In genomic region chr3:169573129-169573528, GRCh38 we compare ENCODE assay signal across 23 cellular contexts.
DNase-seq lines count a peak whose midpoint lies in the region; ATAC-seq, FAIRE-seq and TF ChIP-seq lines count a peak whose summit lies in the region.
"Had no signal": no experiment of that assay in that cellular context is flagged by ENCODE, and none has a peak within 500 bp of the region (broad histone marks: within the 10 kb centered on the region; RNA-seq: fewer than 3 reads in every experiment).

No MANE protein-coding gene starts in this region.

- WGBS in SK-N-SH (ENCODE audit: low lambda C conversion rate): 45% methylated on average over 8 of the region's 8 CpGs
- 76% methylated on average over 8 of the region's 8 CpGs for WGBS in smooth muscle cell (ENCODE audit: low lambda C conversion rate)

- H3K9me3 ChIP-seq in SK-N-SH: no peaks in the 10 kb centered on the region
- no peaks in the 10 kb centered on the region for H3K9me3 ChIP-seq in Panc1 (ENCODE audit: control insufficient read depth, insufficient read depth, low read depth, low read length)
- no peaks in the 10 kb centered on the region for H3K9me3 ChIP-seq in endothelial cell of umbilical vein (replicated peaks; ENCODE audit: control insufficient read depth, insufficient read depth, low read length)
- no peaks in the 10 kb centered on the region for H3K9me3 ChIP-seq in smooth muscle cell (replicated peaks; ENCODE audit: low read depth)
- no peaks in the 10 kb centered on the region for H3K9me3 ChIP-seq in vagina
- H3K9me3 ChIP-seq: ascending aorta, ovary, right lobe of liver, tibial nerve had no signal

- H3K4me2 ChIP-seq in SK-N-SH: no peak overlapping the region
- no peak overlapping the region for H3K4me2 ChIP-seq in endothelial cell of umbilical vein (ENCODE audit: insufficient read depth, low read length)
- no peak overlapping the region for H3K4me2 ChIP-seq in smooth muscle cell

- peak; percentile 65 for FAIRE-seq in endothelial cell of umbilical vein (lab: Jason Lieb, UNC)
- FAIRE-seq: TTC549 had no signal

- TF ChIP-seq CTCF in SK-N-SH (IDR thresholded peaks at IDR 0.05) (peak; percentile 39), Panc1 (IDR thresholded peaks at IDR 0.05) (peak; percentile 19; the same call in 1 of the 2 replicates), endothelial cell of umbilical vein (IDR thresholded peaks at IDR 0.05; ENCODE audit: extremely low read depth in 1 of 2, insufficient read depth in 1 of 2, low read depth in 1 of 2, low read length in 2 of 2) (no peak), smooth muscle cell (IDR thresholded peaks at IDR 0.05; ENCODE audit: borderline replicate concordance, insufficient read depth, poor library complexity, severe bottlenecking) (peak; percentile 33), vagina (IDR thresholded peaks at IDR 0.05) (no peak)

- POLR2A ChIA-PET in SK-N-SH (lab: Yijun Ruan, JAX) (no interaction called here), Panc1 (lab: Charles Lee) (no interaction called here), endothelial cell of umbilical vein (lab: Charles Lee) (no interaction called here)

- DNase-seq in SK-N-SH (peak; percentile 10), Panc1 (ENCODE audit: low read depth, low spot score) (no peak), endothelial cell of umbilical vein (ENCODE audit: low read depth, low spot score) (no peak), smooth muscle cell (lab: John Stamatoyannopoulos, UW; ENCODE audit: unreplicated experiment) (no peak), substantia nigra (lab: John Stamatoyannopoulos, UW) (no peak), left colon (no peak), vagina (ENCODE audit: extremely low spot score in 2 of 2) (no peak)
- DNase-seq: activated CD4-positive, alpha-beta T cell treated with anti-CD3 and anti-CD28 coated beads, Interleukin-2, amount 50 U/mL, for 48 hours; activated naive CD4-positive, alpha-beta T cell treated with anti-CD3 and anti-CD28 coated beads for 36 hours; activated T-cell treated with anti-CD3 and anti-CD28 coated beads, Interleukin-2, amount 50 U/mL, for 1 hour; CD4-positive, alpha-beta memory T cell; KBM-7; NCI-H1092 treated with DMSO at 0.1 percent for 48 hours; NCI-H2171; NCI-H774; ovary; right lobe of liver; stimulated activated naive CD4-positive, alpha-beta T cell had no signal

- H2AFZ ChIP-seq in SK-N-SH (ENCODE audit: low read depth) (no peak overlapping the region), endothelial cell of umbilical vein (ENCODE audit: low read depth, low read length) (no peak overlapping the region), smooth muscle cell (ENCODE audit: low read depth) (no peak overlapping the region)

- no peaks in the 10 kb centered on the region for H3K9me2 ChIP-seq in SK-N-SH

- H3K9ac ChIP-seq in SK-N-SH: no peak overlapping the region
- no peak overlapping the region for H3K9ac ChIP-seq in endothelial cell of umbilical vein (replicated peaks; ENCODE audit: extremely low read depth, insufficient read depth, low read length)
- no peak overlapping the region for H3K9ac ChIP-seq in smooth muscle cell (ENCODE audit: low read depth)

- CTCF ChIA-PET in SK-N-SH (lab: Yijun Ruan, JAX): interaction anchor here (0.6 to 0.7 kb wide), 2 partner anchors 22 to 424 kb away, joined by 3 read pairs; no protein-coding TSS in a partner anchor
- CTCF ChIA-PET in Panc1 (lab: Charles Lee): no interaction called here
- CTCF ChIA-PET in endothelial cell of umbilical vein (lab: Charles Lee): interaction anchor here (0.8 to 1.0 kb wide), 4 partner anchors 41 to 708 kb away, joined by 3 read pairs; no protein-coding TSS in a partner anchor

- H3K36me3 ChIP-seq in SK-N-SH (replicated peaks in 1 of 2; ENCODE audit: control insufficient read depth in 1 of 2, insufficient read depth in 2 of 2, low read length in 1 of 2) (no peaks in the 10 kb centered on the region), Panc1 (ENCODE audit: control insufficient read depth, insufficient read depth, low read length) (no peaks in the 10 kb centered on the region), endothelial cell of umbilical vein (ENCODE audit: control insufficient read depth in 2 of 2, extremely low read depth in 1 of 2, insufficient read depth in 2 of 2, low read length in 2 of 2) (no peaks in the 10 kb centered on the region), smooth muscle cell (ENCODE audit: low read depth) (no peaks in the 10 kb centered on the region), vagina (no peaks in the 10 kb centered on the region)
- H3K36me3 ChIP-seq: ascending aorta, ovary, right lobe of liver, tibial nerve had no signal

- dilution Hi-C loops in endothelial cell of umbilical vein (cut with MboI; ENCODE audit: extremely low pct_ligation_motif_present, low sequenced_read_pairs): no loop called here

- H3K27me3 ChIP-seq in SK-N-SH (ENCODE audit: insufficient read depth) (no peaks in the 10 kb centered on the region), Panc1 (ENCODE audit: control insufficient read depth, insufficient read depth, low read length) (peaks cover 11% of the 10 kb centered on the region), endothelial cell of umbilical vein (ENCODE audit: control insufficient read depth in 2 of 2, insufficient read depth in 2 of 2, low read length in 2 of 2) (no peaks in the 10 kb centered on the region), smooth muscle cell (ENCODE audit: low read depth) (no peaks in the 10 kb centered on the region), vagina (no peaks in the 10 kb centered on the region)
- H3K27me3 ChIP-seq: ascending aorta, ovary, right lobe of liver, tibial nerve had no signal

- in situ Hi-C loops in Panc1 (cut with HindIII; ENCODE audit: low pct_unique_long_range_greater_than_20kb, low sequenced_read_pairs): no loop called here

- H3K9me1 ChIP-seq in endothelial cell of umbilical vein (replicated peaks; ENCODE audit: control insufficient read depth, extremely low read depth, insufficient read depth, low read length): no peaks in the 10 kb centered on the region

- H4K20me1 ChIP-seq in SK-N-SH (ENCODE audit: insufficient read depth) (no peaks in the 10 kb centered on the region), endothelial cell of umbilical vein (replicated peaks; ENCODE audit: control insufficient read depth, extremely low read depth, insufficient read depth, low read length) (no peaks in the 10 kb centered on the region), smooth muscle cell (ENCODE audit: low read depth) (no peaks in the 10 kb centered on the region)

- BruUV-seq in Panc1 (replicated peaks; lab: Mats Ljungman, UMichigan) (no TSS peak), endothelial cell of umbilical vein (replicated peaks; lab: Mats Ljungman, UMichigan) (no TSS peak)

- H3K4me1 ChIP-seq in SK-N-SH (ENCODE audit: control insufficient read depth in 1 of 2, insufficient read depth in 2 of 2, low read depth in 1 of 2, low read length in 1 of 2): peaks cover 0 to 8% of the 10 kb centered on the region in 2 experiments; a peak in 2 of 4 replicates
- no peaks in the 10 kb centered on the region for H3K4me1 ChIP-seq in Panc1 (ENCODE audit: control insufficient read depth, insufficient read depth, low read length)
- peaks cover 25% of the 10 kb centered on the region for H3K4me1 ChIP-seq in endothelial cell of umbilical vein (ENCODE audit: control insufficient read depth, extremely low read depth, insufficient read depth, low read length)
- peaks cover 16% of the 10 kb centered on the region for H3K4me1 ChIP-seq in smooth muscle cell (ENCODE audit: low read depth)
- peaks cover 5% of the 10 kb centered on the region for H3K4me1 ChIP-seq in vagina
- H3K4me1 ChIP-seq: right lobe of liver had no signal

- H3K4me3 ChIP-seq in SK-N-SH (ENCODE audit: low read depth in 2 of 2, low read length in 1 of 2) (no peak overlapping the region), Panc1 (ENCODE audit: low read depth in 2 of 2, low read length in 2 of 2) (no peak overlapping the region), endothelial cell of umbilical vein (replicated peaks in 1 of 3; ENCODE audit: insufficient read depth in 1 of 3, low read depth in 1 of 3, low read length in 3 of 3) (no peak overlapping the region), smooth muscle cell (no peak overlapping the region), vagina (no peak overlapping the region)
- H3K4me3 ChIP-seq: ascending aorta, ovary, right lobe of liver, tibial nerve had no signal

- no peak for ATAC-seq in SK-N-SH treated with all-trans-retinoic acid at 6 μM for 48 hours
- ATAC-seq in Panc1: no peak
- no peak for ATAC-seq in left colon
- ATAC-seq: right lobe of liver had no signal

- TF ChIP-seq RAD21 in SK-N-SH (IDR thresholded peaks at IDR 0.05; ENCODE audit: low read length): peak; percentile 35; the same call in 1 of the 2 replicates

- TF ChIP-seq EP300 in SK-N-SH (IDR thresholded peaks at IDR 0.05; ENCODE audit: borderline replicate concordance in 1 of 2, low read depth in 1 of 2, low read length in 1 of 2): no peak

- intact Hi-C loops in Panc1 (cut with micrococcal nuclease; ENCODE audit: unreplicated experiment): no loop called here
- intact Hi-C loops in endothelial cell of umbilical vein (cut with micrococcal nuclease): loop anchor here (10.0 kb wide), 1 partner anchor 278 kb away; no protein-coding TSS in a partner anchor
- intact Hi-C loops in left colon (cut with DNase I, micrococcal nuclease): no loop called here
- intact Hi-C loops in vagina (cut with DNase I): no loop called here

- H3K27ac ChIP-seq in SK-N-SH (ENCODE audit: low read depth in 2 of 2, low read length in 1 of 2): no peak overlapping the region
- no peak overlapping the region for H3K27ac ChIP-seq in Panc1 (ENCODE audit: low read length)
- H3K27ac ChIP-seq in endothelial cell of umbilical vein (ENCODE audit: insufficient read depth, low read depth, low read length): no peak overlapping the region
- no peak overlapping the region for H3K27ac ChIP-seq in smooth muscle cell (ENCODE audit: low read depth)
- no peak overlapping the region for H3K27ac ChIP-seq in substantia nigra (ENCODE audit: low read depth, low read length, poor library complexity, severe bottlenecking)
- no peak overlapping the region for H3K27ac ChIP-seq in vagina
- H3K27ac ChIP-seq: ascending aorta, ovary, right lobe of liver, RWPE1, tibial nerve had no signal

- TF ChIP-seq POLR2A in endothelial cell of umbilical vein (IDR thresholded peaks at IDR 0.05; ENCODE audit: low read depth, low read length): no peak
- TF ChIP-seq POLR2A in vagina (IDR thresholded peaks at IDR 0.05): no peak

- H3F3A ChIP-seq in SK-N-SH (replicated peaks; ENCODE audit: insufficient read depth) (no peaks in the 10 kb centered on the region), smooth muscle cell (ENCODE audit: low read depth) (no peaks in the 10 kb centered on the region)

- H3K79me2 ChIP-seq in SK-N-SH (ENCODE audit: insufficient read depth) (no peaks in the 10 kb centered on the region), endothelial cell of umbilical vein (ENCODE audit: control insufficient read depth, insufficient read depth, low read length) (peaks cover 44% of the 10 kb centered on the region), smooth muscle cell (ENCODE audit: low read depth) (no peaks in the 10 kb centered on the region)

TF ChIP-seq in SK-N-SH, 30 proteins besides CTCF, POLR2A, EP300 and RAD21 (continues in another document):
- TF ChIP-seq MXI1 (IDR thresholded peaks at IDR 0.05; ENCODE audit: low read depth, low read length): no peak

TF ChIP-seq in SK-N-SH treated with all-trans-retinoic acid at 6 μM for 48 hours, 23 proteins besides CTCF, POLR2A, EP300 and RAD21:
- TF ChIP-seq ZFP30 (CRISPR knock-in tag; IDR thresholded peaks at IDR 0.05): no peak

TF ChIP-seq in endothelial cell of umbilical vein, 7 proteins besides CTCF, POLR2A, EP300 and RAD21 (continues in another document):
- TF ChIP-seq EZH2 (IDR thresholded peaks at IDR 0.05; ENCODE audit: borderline replicate concordance, low read depth, low read length, severe bottlenecking): no peak

Comparison
In these comparisons a context has a peak if more than half of its experiments do, and no peak if none do; other contexts are left out.
1. CTCF ChIP-seq: peak in SK-N-SH (single experiment), Panc1 (single experiment) and smooth muscle cell (single experiment); none in endothelial cell of umbilical vein (0 of 2) and vagina (0 of 3).